Comparison of ENCODE assay signal across 8 cellular contexts in the genomic region with DNA sequence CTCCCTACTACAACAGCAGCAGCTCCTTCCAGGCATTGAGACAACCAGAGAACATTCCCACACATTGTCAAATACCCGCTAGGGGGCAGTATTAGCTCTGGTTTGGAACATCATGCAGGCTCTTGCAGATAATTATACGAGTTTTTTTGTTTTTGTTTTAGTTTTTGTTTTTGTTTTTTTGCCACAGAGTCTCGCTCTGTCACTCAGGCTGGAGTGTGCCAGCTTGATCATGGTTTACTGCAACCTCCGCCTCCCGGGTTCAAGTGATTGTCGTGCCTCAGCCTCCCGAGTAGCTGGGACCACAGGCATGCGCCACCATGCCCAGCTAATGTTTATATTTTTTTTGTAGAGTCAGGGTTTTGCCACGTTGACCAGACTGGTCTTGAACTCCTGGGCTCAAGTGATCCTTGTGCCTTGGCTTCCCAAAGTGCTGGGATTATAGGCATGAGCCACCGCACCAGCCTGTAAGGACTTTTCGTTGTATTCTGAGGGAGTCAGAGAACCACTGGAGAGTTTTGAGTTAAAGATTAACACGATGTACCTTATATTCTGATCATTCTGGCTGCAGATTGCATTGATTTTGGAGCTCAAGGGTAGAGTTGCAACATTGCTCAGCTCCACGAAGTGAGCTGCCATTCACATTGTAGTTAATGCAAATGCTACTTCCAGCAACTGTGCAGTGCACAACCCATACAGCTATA.
DNase-seq lines count a peak whose midpoint lies in the region; ATAC-seq and TF ChIP-seq lines count a peak whose summit lies in the region.

No MANE protein-coding gene starts in this region.

- no peak overlapping the region for H3K4me3 ChIP-seq in choroid plexus epithelial cell (ENCODE audit: low read depth, low read length)

- no peak for ATAC-seq in HG02840 (IDR thresholded peaks at IDR 0.05; ENCODE audit: low FRiP score, unreplicated experiment)

- TF ChIP-seq CTCF in choroid plexus epithelial cell (conservative IDR thresholded peaks at IDR 0.05; ENCODE audit: low read depth, low read length) = peak; percentile 81

- DNase-seq in activated effector memory CD4-positive, alpha-beta T cell treated with anti-CD3 and anti-CD28 coated beads, Interleukin-2, amount 50 U/mL, for 16 hours = peak; percentile 64
- DNase-seq in activated effector memory CD4-positive, alpha-beta T cell treated with Interleukin-2 at 50 U/mL for 16 hours = no peak
- DNase-seq in NCI-H1694 treated with DMSO at 0.1 percent for 48 hours (lab: John Stamatoyannopoulos, UW) (peak; percentile 42), T1000 (lab: John Stamatoyannopoulos, UW) (peak; percentile 47), choroid plexus epithelial cell (ENCODE audit: low read depth) (peak; percentile 92), left kidney (ENCODE audit: low read depth, low spot score) (peak; percentile 93)
- DNase-seq in stimulated activated CD4-positive, alpha-beta T cell treated with anti-CD3 and anti-CD28 coated beads, Interleukin-4, amount 100 ng/mL, for 24 hours = peak; percentile 61
